11 cellular contexts compared by ENCODE assay signal in the genomic region with DNA sequence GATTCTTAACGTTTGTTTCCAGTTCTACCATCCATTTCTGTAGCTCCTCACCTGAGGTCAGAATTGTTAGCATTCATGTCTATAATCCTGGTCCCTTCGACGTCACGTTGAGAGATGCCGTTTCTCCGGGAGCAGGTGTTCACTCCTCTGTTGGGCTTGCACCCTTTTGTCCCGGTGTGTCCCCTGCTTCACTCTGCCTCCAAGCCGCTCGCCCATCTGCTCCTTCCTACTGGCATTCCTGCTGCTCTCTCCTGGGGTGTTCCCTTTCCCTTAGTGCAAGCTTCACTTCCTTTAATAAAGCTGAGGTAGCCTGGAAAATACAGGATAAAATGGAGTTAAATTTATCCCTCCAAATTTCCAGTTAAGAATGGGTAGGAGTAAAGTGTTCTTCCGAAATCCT.
DNase-seq lines count a peak whose midpoint lies in the region; ATAC-seq, FAIRE-seq and TF ChIP-seq lines count a peak whose summit lies in the region.
"Had no signal": no experiment of that assay in that cellular context is flagged by ENCODE, and none has a peak within 500 bp of the region (broad histone marks: within the 10 kb centered on the region; RNA-seq: fewer than 3 reads in every experiment).

No MANE protein-coding gene starts in this region.

- H3K27me3 Mint-ChIP-seq in CD4-positive, alpha-beta T cell, result no peaks in the 10 kb centered on the region

- TF ChIP-seq RAD21 in A549 (conservative IDR thresholded peaks at IDR 0.05 in 1 of 2, IDR thresholded peaks at IDR 0.05 in 1 of 2), result no peak

- no peaks in the 10 kb centered on the region for H3K79me2 ChIP-seq in fibroblast of lung (ENCODE audit: control insufficient read depth, insufficient read depth, low read length)

- H3K27ac ChIP-seq in A549 (peak overlapping the region; percentile 78 to 93), fibroblast of lung (ENCODE audit: insufficient read depth, low read length) (no peak overlapping the region)
- H3K27ac ChIP-seq in CD4-positive, alpha-beta T cell (ENCODE audit: low read depth, low read length), result no peak overlapping the region
- H3K27ac ChIP-seq: SJSA1 had no signal

- FAIRE-seq in A549 (lab: Jason Lieb, UNC) (no peak), GM12892 (lab: Jason Lieb, UNC) (no peak)

- H3K4me2 ChIP-seq in A549 (peak overlapping the region; percentile 69), fibroblast of lung (ENCODE audit: extremely low read depth, insufficient read depth, low read length) (peak overlapping the region; percentile 32)

- TF ChIP-seq EP300 in A549 (IDR thresholded peaks at IDR 0.05), result no peak

- H3K4me3 ChIP-seq in A549 (no peak overlapping the region), fibroblast of lung (replicated peaks in 1 of 4; ENCODE audit: control extremely low read depth in 1 of 4, insufficient read depth in 1 of 4, low read depth in 3 of 4, low read length in 4 of 4) (no peak overlapping the region)
- H3K4me3 ChIP-seq: SJSA1 had no signal

- no peak for DNase-seq in A549 (ENCODE audit: low read depth in 1 of 2, low spot score in 1 of 2)
- no peak for DNase-seq in CD4-positive, alpha-beta T cell
- peak; percentile 81 to 91 for DNase-seq in NCI-H524 (lab: John Stamatoyannopoulos, UW)
- no peak for DNase-seq in fibroblast of lung (ENCODE audit: low read depth in 2 of 2)
- DNase-seq in SK-N-DZ (ENCODE audit: low spot score), result no peak
- no peak for DNase-seq in GM12892 (ENCODE audit: insufficient read length)
- DNase-seq: NCI-H1092 treated with DMSO at 0.1 percent for 48 hours; stimulated activated CD4-positive, alpha-beta T cell treated with anti-CD3 and anti-CD28 coated beads, Interleukin-2, amount 100 ng/mL, for 24 hours; stimulated activated CD8-positive, alpha-beta memory T cell treated with anti-CD3 and anti-CD28 coated beads, Interleukin-4, amount 100 ng/mL, for 48 hours had no signal

- no peak overlapping the region for H3K4me3 Mint-ChIP-seq in CD4-positive, alpha-beta T cell

- no peak overlapping the region for H2AFZ ChIP-seq in fibroblast of lung (ENCODE audit: low read length)

- POLR2A ChIA-PET in A549 (lab: Yijun Ruan, JAX), result interaction anchor here (1.1 kb wide), 1 partner anchor 62 kb away, joined by 10 read pairs; the partner anchor contains the start of gene CABYR
- POLR2A ChIA-PET in CD4-positive, alpha-beta T cell (lab: Charles Lee), result interaction anchor here (1.2 to 1.5 kb wide), 2 partner anchors 12 to 62 kb away, joined by 3 to 4 read pairs; partner anchors contain the start of gene TTC39C

- TF ChIP-seq POLR2A in A549 (IDR thresholded peaks at IDR 0.05; ENCODE audit: low read length) (no peak), GM12892 (IDR thresholded peaks at IDR 0.05; ENCODE audit: low read depth, low read length) (no peak)

- H3K9me3 Mint-ChIP-seq in CD4-positive, alpha-beta T cell, result no peaks in the 10 kb centered on the region

- no peak for ATAC-seq in A549
- ATAC-seq in CD4-positive, alpha-beta T cell (ENCODE audit: poor library complexity), result no peak
- no peak for ATAC-seq in GM19467 (IDR thresholded peaks at IDR 0.05; ENCODE audit: unreplicated experiment)

- H3K4me1 Mint-ChIP-seq in CD4-positive, alpha-beta T cell (ENCODE audit: low read depth), result peaks cover 72% of the 10 kb centered on the region

- H3K36me3 ChIP-seq in fibroblast of lung (ENCODE audit: control insufficient read depth, insufficient read depth, low read length), result no peaks in the 10 kb centered on the region
- H3K36me3 ChIP-seq: SJSA1 had no signal

- H3K9me3 ChIP-seq in A549, result no peaks in the 10 kb centered on the region
- no peaks in the 10 kb centered on the region for H3K9me3 ChIP-seq in CD4-positive, alpha-beta T cell (ENCODE audit: control insufficient read depth, low read length)
- H3K9me3 ChIP-seq in fibroblast of lung (ENCODE audit: control insufficient read depth, insufficient read depth, low read depth, low read length), result no peaks in the 10 kb centered on the region
- H3K9me3 ChIP-seq: SJSA1 had no signal

- TF ChIP-seq CTCF in A549 (IDR thresholded peaks at IDR 0.05), result no peak
- no peak for TF ChIP-seq CTCF in CD4-positive, alpha-beta T cell (IDR thresholded peaks at IDR 0.05)
- TF ChIP-seq CTCF in fibroblast of lung (conservative IDR thresholded peaks at IDR 0.05 in 1 of 2, IDR thresholded peaks at IDR 0.05 in 1 of 2; ENCODE audit: low read depth in 1 of 2, low read length in 2 of 2), result no peak

- 86% methylated on average over 10 of the region's 10 CpGs for WGBS in A549 (ENCODE audit: missing lambda C conversion rate)

- no peaks in the 10 kb centered on the region for H3K27me3 ChIP-seq in CD4-positive, alpha-beta T cell (ENCODE audit: control insufficient read depth, insufficient read depth, low read length)
- H3K27me3 ChIP-seq in fibroblast of lung (ENCODE audit: control insufficient read depth, insufficient read depth, low read length), result no peaks in the 10 kb centered on the region
- H3K27me3 ChIP-seq: SJSA1 had no signal

- H3K36me3 Mint-ChIP-seq in CD4-positive, alpha-beta T cell (ENCODE audit: low read depth), result peaks cover 97% of the 10 kb centered on the region

- intact Hi-C loops in CD4-positive, alpha-beta T cell (cut with DNase I, micrococcal nuclease), result no loop called here

- no peaks in the 10 kb centered on the region for H4K20me1 ChIP-seq in fibroblast of lung (ENCODE audit: control insufficient read depth, extremely low read depth, insufficient read depth, low read length)

- peak overlapping the region; percentile 71 for H3K27ac Mint-ChIP-seq in CD4-positive, alpha-beta T cell

- H3K4me1 ChIP-seq in A549 (peaks cover 25% of the 10 kb centered on the region), fibroblast of lung (ENCODE audit: control insufficient read depth, extremely low read depth, insufficient read depth, low read length) (peaks cover 9% of the 10 kb centered on the region)

- H3K9ac ChIP-seq in fibroblast of lung (ENCODE audit: insufficient read depth, low read length), result no peak overlapping the region

- CTCF ChIA-PET in A549 (lab: Yijun Ruan, JAX), result interaction anchor here (0.6 to 2.1 kb wide), 10 partner anchors 11 to 158 kb away, joined by 3 to 6 read pairs (median 4); no protein-coding TSS in a partner anchor
- CTCF ChIA-PET in CD4-positive, alpha-beta T cell (lab: Charles Lee), result interaction anchor here (1.0 to 2.1 kb wide), 10 partner anchors 10 to 158 kb away, joined by 3 to 13 read pairs (median 5); no protein-coding TSS in a partner anchor

TF ChIP-seq in A549, 52 proteins besides CTCF, POLR2A, EP300 and RAD21:
- no peak for TF ChIP-seq RFX5 (IDR thresholded peaks at IDR 0.05)
- no peak for TF ChIP-seq NPAS2 (CRISPR knock-in tag; IDR thresholded peaks at IDR 0.05; ENCODE audit: borderline replicate concordance)
- no peak for TF ChIP-seq FOXS1 (CRISPR knock-in tag; IDR thresholded peaks at IDR 0.05)
- TF ChIP-seq, protein P1, sequence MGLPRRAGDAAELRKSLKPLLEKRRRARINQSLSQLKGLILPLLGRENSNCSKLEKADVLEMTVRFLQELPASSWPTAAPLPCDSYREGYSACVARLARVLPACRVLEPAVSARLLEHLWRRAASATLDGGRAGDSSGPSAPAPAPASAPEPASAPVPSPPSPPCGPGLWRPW (IDR thresholded peaks at IDR 0.05), result no peak
- TF ChIP-seq CBX8 (IDR thresholded peaks at IDR 0.05), result no peak
- no peak for TF ChIP-seq SMC3 (IDR thresholded peaks at IDR 0.05)
- TF ChIP-seq RARB (CRISPR knock-in tag; IDR thresholded peaks at IDR 0.05), result no peak
- no peak for TF ChIP-seq HDAC2 (IDR thresholded peaks at IDR 0.05)
- TF ChIP-seq, protein P2, sequence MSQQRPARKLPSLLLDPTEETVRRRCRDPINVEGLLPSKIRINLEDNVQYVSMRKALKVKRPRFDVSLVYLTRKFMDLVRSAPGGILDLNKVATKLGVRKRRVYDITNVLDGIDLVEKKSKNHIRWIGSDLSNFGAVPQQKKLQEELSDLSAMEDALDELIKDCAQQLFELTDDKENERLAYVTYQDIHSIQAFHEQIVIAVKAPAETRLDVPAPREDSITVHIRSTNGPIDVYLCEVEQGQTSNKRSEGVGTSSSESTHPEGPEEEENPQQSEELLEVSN (IDR thresholded peaks at IDR 0.05; ENCODE audit: borderline replicate concordance, low read depth), result no peak
- TF ChIP-seq ESRRA (IDR thresholded peaks at IDR 0.05; ENCODE audit: borderline replicate concordance, low read length), result no peak
- no peak for TF ChIP-seq USF2 (IDR thresholded peaks at IDR 0.05)
- no peak for TF ChIP-seq BHLHE40 (IDR thresholded peaks at IDR 0.05; ENCODE audit: low read depth, low read length)
- TF ChIP-seq MYC (IDR thresholded peaks at IDR 0.05; ENCODE audit: borderline replicate concordance, low read length), result no peak
- TF ChIP-seq ZC3H11A (IDR thresholded peaks at IDR 0.05), result no peak
- TF ChIP-seq, protein P3, sequence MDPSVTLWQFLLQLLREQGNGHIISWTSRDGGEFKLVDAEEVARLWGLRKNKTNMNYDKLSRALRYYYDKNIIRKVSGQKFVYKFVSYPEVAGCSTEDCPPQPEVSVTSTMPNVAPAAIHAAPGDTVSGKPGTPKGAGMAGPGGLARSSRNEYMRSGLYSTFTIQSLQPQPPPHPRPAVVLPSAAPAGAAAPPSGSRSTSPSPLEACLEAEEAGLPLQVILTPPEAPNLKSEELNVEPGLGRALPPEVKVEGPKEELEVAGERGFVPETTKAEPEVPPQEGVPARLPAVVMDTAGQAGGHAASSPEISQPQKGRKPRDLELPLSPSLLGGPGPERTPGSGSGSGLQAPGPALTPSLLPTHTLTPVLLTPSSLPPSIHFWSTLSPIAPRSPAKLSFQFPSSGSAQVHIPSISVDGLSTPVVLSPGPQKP (IDR thresholded peaks at IDR 0.05; ENCODE audit: low read depth, low read length), result no peak
- no peak for TF ChIP-seq CBX2 (IDR thresholded peaks at IDR 0.05; ENCODE audit: borderline replicate concordance, low read depth)
- TF ChIP-seq PHF8 (IDR thresholded peaks at IDR 0.05; ENCODE audit: borderline replicate concordance, low read depth), result no peak
- no peak for TF ChIP-seq RNF2 (IDR thresholded peaks at IDR 0.05; ENCODE audit: borderline replicate concordance, low read depth)
- no peak for TF ChIP-seq JUNB (IDR thresholded peaks at IDR 0.05)

Comparison
In these comparisons a context has a peak if more than half of its experiments do, and no peak if none do; other contexts are left out.
1. DNase-seq: peak in NCI-H524 (2 of 2); none in A549 (0 of 2), CD4-positive, alpha-beta T cell (0 of 10), fibroblast of lung (0 of 2), SK-N-DZ (single experiment) and GM12892 (single experiment).
2. H3K27ac ChIP-seq: peak in A549 (2 of 2); none in CD4-positive, alpha-beta T cell (single experiment) and fibroblast of lung (single experiment).